Comparison of ENCODE assay signal across 9 cellular contexts in genomic region chr19:41311072-41311471, GRCh38. TPM values are rescaled to one million over a fixed set of nuclear protein-coding genes. Genes with fewer than 3 reads are reported as not detected.
DNase-seq lines count a peak whose midpoint lies in the region; ATAC-seq and TF ChIP-seq lines count a peak whose summit lies in the region.
"Had no signal": no experiment of that assay in that cellular context is flagged by ENCODE, and none has a peak within 500 bp of the region (broad histone marks: within the 10 kb centered on the region; RNA-seq: fewer than 3 reads in every experiment).

No MANE protein-coding gene starts in this region.

- H3K4me3 Mint-ChIP-seq in nephron progenitor cell: peak overlapping the region; percentile 94

- H3F3A ChIP-seq in MM.1S (ENCODE audit: insufficient read depth, low read length): peaks cover 32% of the 10 kb centered on the region

- ATAC-seq in GM21367 (IDR thresholded peaks at IDR 0.05; ENCODE audit: unreplicated experiment): no peak

- no peak for TF ChIP-seq CTCF in C4-2B (conservative IDR thresholded peaks at IDR 0.05)
- no peak for TF ChIP-seq CTCF in MM.1S (IDR thresholded peaks at IDR 0.05; ENCODE audit: low read length)
- TF ChIP-seq CTCF in dorsolateral prefrontal cortex (IDR thresholded peaks at IDR 0.05 in 54 of 56, conservative IDR thresholded peaks at IDR 0.05 in 2 of 56; ENCODE audit: low read depth in 1 of 56, partially characterized antibody in 56 of 56): no peak
- no peak for TF ChIP-seq CTCF in nephron progenitor cell (IDR thresholded peaks at IDR 0.05)

- H2AFZ ChIP-seq in MM.1S (ENCODE audit: low read length): no peak overlapping the region

- peaks cover 6% of the 10 kb centered on the region for H3K27me3 Mint-ChIP-seq in nephron progenitor cell (ENCODE audit: low read depth, poor library complexity)

- peaks cover 42% of the 10 kb centered on the region for H3K36me3 Mint-ChIP-seq in nephron progenitor cell (ENCODE audit: low read depth)

- H3K27ac ChIP-seq in C4-2B (peak overlapping the region; percentile 87), MM.1S (ENCODE audit: low read length) (no peak overlapping the region), dorsolateral prefrontal cortex (peak overlapping the region in 31 of 59 donors; percentile 89 to 100 (median 98))

- H4K20me1 ChIP-seq in MM.1S (ENCODE audit: insufficient read depth, low read length): no peaks in the 10 kb centered on the region

- H3K4me2 ChIP-seq in MM.1S (ENCODE audit: low read depth, low read length): peak overlapping the region; percentile 90

- peak overlapping the region; percentile 96; the same call in 1 of the 2 replicates for H3K9ac ChIP-seq in MM.1S (ENCODE audit: low read length)

- H3K79me2 ChIP-seq in MM.1S (ENCODE audit: low read length): peaks cover 70% of the 10 kb centered on the region

- H3K36me3 ChIP-seq in MM.1S (replicated peaks; ENCODE audit: insufficient read depth, low read length): no peaks in the 10 kb centered on the region; the same call in 1 of the 2 replicates

- H3K4me1 Mint-ChIP-seq in nephron progenitor cell: peaks cover 48% of the 10 kb centered on the region

- no peaks in the 10 kb centered on the region for H3K9me3 Mint-ChIP-seq in nephron progenitor cell

- H3K9me3 ChIP-seq in MM.1S (replicated peaks; ENCODE audit: insufficient read depth, low read length): no peaks in the 10 kb centered on the region

- H3K27me3 ChIP-seq in MM.1S (replicated peaks; ENCODE audit: insufficient read depth, low read length) (no peaks in the 10 kb centered on the region), dorsolateral prefrontal cortex (no peaks in the 10 kb centered on the region)

- peaks cover 32% of the 10 kb centered on the region for H3K4me1 ChIP-seq in MM.1S (ENCODE audit: low read length)

- no peaks in the 10 kb centered on the region for H3K9me2 ChIP-seq in MM.1S (replicated peaks; ENCODE audit: insufficient read depth, low read length)

- H3K4me3 ChIP-seq in MM.1S (ENCODE audit: low read length): peak overlapping the region; percentile 94
- H3K4me3 ChIP-seq in dorsolateral prefrontal cortex: peak overlapping the region in 58 of 59 donors; percentile 52 to 94 (median 79)

- intact Hi-C loops in dorsolateral prefrontal cortex (cut with DNase I): loop anchor here in 1 of 2 donors (2.0 to 5.0 kb wide), 2 partner anchors 52 to 126 kb away; partner anchors contain the start of gene DMAC2

- peak overlapping the region; percentile 95 for H3K27ac Mint-ChIP-seq in nephron progenitor cell

- no peak for DNase-seq in MM.1S
- no peak for DNase-seq in dorsolateral prefrontal cortex
- DNase-seq in nephron progenitor cell: no peak
- DNase-seq in NCI-H1417 treated with DMSO at 0.1 percent for 48 hours (lab: John Stamatoyannopoulos, UW): no peak
- no peak for DNase-seq in stimulated activated CD4-positive, alpha-beta T cell treated with anti-CD3 and anti-CD28 coated beads, Interleukin-15, amount 100 ng/mL, for 24 hours
- DNase-seq in LoVo (ENCODE audit: low spot score): no peak
- DNase-seq: NCI-H2107 had no signal

RNA-seq across cellular contexts. Expression of gene CCDC97, which starts 1.1 kb away (rescaled TPM):
- 10 to 100 TPM; 18.1 to 45.4 (median 26.0) TPM for total RNA-seq in dorsolateral prefrontal cortex

RNA-seq across cellular contexts. Expression of gene TGFB1, which starts 42.6 kb away (rescaled TPM):
- total RNA-seq in dorsolateral prefrontal cortex: 10 to 100 TPM in 104 of 120 experiments, 1 to 10 TPM in 16; 4.3 to 34.6 (median 13.8) TPM

RNA-seq across cellular contexts. Expression of gene HNRNPUL1, which starts 46.9 kb away (rescaled TPM):
- total RNA-seq in dorsolateral prefrontal cortex: 100 to 1,000 TPM in 114 of 120 experiments, 10 to 100 TPM in 6; 92.7 to 156 (median 118) TPM

RNA-seq across cellular contexts. Expression of gene B9D2, which starts 52.9 kb away (rescaled TPM):
- total RNA-seq in dorsolateral prefrontal cortex: 10 to 100 TPM in 4 of 120 experiments, 1 to 10 TPM in 116; 3.0 to 12.9 (median 6.6) TPM
